In genomic region chr12:6241495-6241894, GRCh38 we compare ENCODE assay signal across 12 cellular contexts. TPM values are rescaled to one million over a fixed set of nuclear protein-coding genes. Genes with fewer than 3 reads are reported as not detected.
A peak's percentile ranks its signal among the peaks of the same experiment; 100 is the strongest.
DNase-seq lines count a peak whose midpoint lies in the region; ATAC-seq and TF ChIP-seq lines count a peak whose summit lies in the region.
"Had no signal": no experiment of that assay in that cellular context is flagged by ENCODE, and none has a peak within 500 bp of the region (broad histone marks: within the 10 kb centered on the region; RNA-seq: fewer than 3 reads in every experiment).

No MANE protein-coding gene starts in this region.

- H3K4me1 Mint-ChIP-seq in Calu3 (ENCODE audit: low read depth, unreplicated experiment): peaks cover 9% of the 10 kb centered on the region
- H3K4me1 Mint-ChIP-seq: H9 had no signal

- H3K4me1 ChIP-seq in Peyer's patch (no peaks in the 10 kb centered on the region), parathyroid adenoma (peaks cover 59% of the 10 kb centered on the region)

- no peaks in the 10 kb centered on the region for H3K27me3 Mint-ChIP-seq in Calu3 (ENCODE audit: unreplicated experiment)

- intact Hi-C loops in Calu3 (cut with micrococcal nuclease; ENCODE audit: unreplicated experiment) (no loop called here), left cardiac atrium (cut with DNase I) (no loop called here)

- no peaks in the 10 kb centered on the region for H3K9me3 Mint-ChIP-seq in Calu3 (ENCODE audit: low read depth, unreplicated experiment)

- H3K4me2 ChIP-seq in parathyroid adenoma (ENCODE audit: low read length): peak overlapping the region; percentile 39

- peak; percentile 70 to 71 for ATAC-seq in left cardiac atrium
- ATAC-seq in GM18517 (IDR thresholded peaks at IDR 0.05; ENCODE audit: unreplicated experiment): no peak

- no TSS peak for BruUV-seq in Calu3 (replicated peaks; lab: Mats Ljungman, UMichigan)

- CTCF ChIA-PET in Calu3 (lab: Charles Lee): interaction anchor here (0.6 to 0.9 kb wide), 3 partner anchors 20 to 1621 kb away, joined by 3 to 4 read pairs (median 4); no protein-coding TSS in a partner anchor

- H3K79me2 ChIP-seq in parathyroid adenoma: no peaks in the 10 kb centered on the region

- H3K9ac ChIP-seq in parathyroid adenoma: peak overlapping the region; percentile 23

- DNase-seq in Calu3: peak; percentile 35
- peak in 2 of 3 donors; percentile 81 to 82 for DNase-seq in Peyer's patch
- DNase-seq in left cardiac atrium: peak; percentile 84
- DNase-seq in GM13977 (ENCODE audit: low spot score): no peak
- no peak for DNase-seq in NCI-H128 (lab: John Stamatoyannopoulos, UW; ENCODE audit: unreplicated experiment)
- DNase-seq in GOT3 (lab: John Stamatoyannopoulos, UW): no peak
- DNase-seq: AML-193; effector CD8-positive, alpha-beta T cell; H9; NCI-H1694 had no signal

- H3K27ac Mint-ChIP-seq in Calu3 (ENCODE audit: unreplicated experiment): no peak overlapping the region

- H2AFZ ChIP-seq in parathyroid adenoma: no peak overlapping the region

- H3K9me3 ChIP-seq in Peyer's patch (no peaks in the 10 kb centered on the region), parathyroid adenoma (ENCODE audit: control insufficient read depth, low read length) (no peaks in the 10 kb centered on the region)

- TF ChIP-seq CTCF in Calu3 (IDR thresholded peaks at IDR 0.05; ENCODE audit: unreplicated experiment): no peak
- TF ChIP-seq CTCF in Peyer's patch (IDR thresholded peaks at IDR 0.05): no peak
- TF ChIP-seq CTCF in parathyroid adenoma (IDR thresholded peaks at IDR 0.05): no peak
- TF ChIP-seq CTCF in GM13977 (IDR thresholded peaks at IDR 0.05; ENCODE audit: extremely low read depth, insufficient read depth, missing control alignments): no peak

- in situ Hi-C loops in GM13977 (cut with MboI; ENCODE audit: low pct_unique_long_range_greater_than_20kb, low sequenced_read_pairs, unreplicated experiment): no loop called here

- H3K36me3 ChIP-seq in Peyer's patch (peaks cover 0 to 30% (median 0%) of the 10 kb centered on the region in 3 donors), parathyroid adenoma (ENCODE audit: control insufficient read depth, insufficient read depth, low read length) (no peaks in the 10 kb centered on the region)

- H3K4me3 ChIP-seq in Peyer's patch (no peak overlapping the region), parathyroid adenoma (ENCODE audit: low read depth, low read length) (no peak overlapping the region)

- peaks cover 5% of the 10 kb centered on the region for H3K36me3 Mint-ChIP-seq in Calu3 (ENCODE audit: insufficient read depth, unreplicated experiment)

- H3K27ac ChIP-seq in Peyer's patch (peak overlapping the region in 1 of 4 donors; percentile 30), parathyroid adenoma (peak overlapping the region; percentile 91)

- no peak overlapping the region for H3K4me3 Mint-ChIP-seq in Calu3 (ENCODE audit: low read depth, unreplicated experiment)
- H3K4me3 Mint-ChIP-seq: H9 had no signal

- H3K27me3 ChIP-seq in Peyer's patch: no peaks in the 10 kb centered on the region
- no peaks in the 10 kb centered on the region for H3K27me3 ChIP-seq in parathyroid adenoma (ENCODE audit: control insufficient read depth, insufficient read depth, low read length)

- no peak for TF ChIP-seq POLR2A in Peyer's patch (IDR thresholded peaks at IDR 0.05)

RNA-seq across cellular contexts. Expression of gene CD9, which starts 41.3 kb away (rescaled TPM):
- 124 and 128 TPM in 2 replicates for total RNA-seq in Calu3 (2022)
- total RNA-seq in Peyer's patch: 100 to 1,000 TPM in 3 of 4 donors, 10 to 100 TPM in 1; 31.4 to 176 (median 141) TPM
- total RNA-seq in left cardiac atrium: 100 to 1,000 TPM in 1 of 2 donors, 10 to 100 TPM in 1; 55.1 to 167 TPM

Comparison
In these comparisons a context has a peak if more than half of its experiments do, and no peak if none do; other contexts are left out.
1. DNase-seq: peak in Calu3 (single experiment), Peyer's patch (2 of 3) and left cardiac atrium (single experiment); none in GM13977 (single experiment), NCI-H128 (single experiment) and GOT3 (single experiment).